19 cellular contexts compared by ENCODE assay signal in the genomic region with DNA sequence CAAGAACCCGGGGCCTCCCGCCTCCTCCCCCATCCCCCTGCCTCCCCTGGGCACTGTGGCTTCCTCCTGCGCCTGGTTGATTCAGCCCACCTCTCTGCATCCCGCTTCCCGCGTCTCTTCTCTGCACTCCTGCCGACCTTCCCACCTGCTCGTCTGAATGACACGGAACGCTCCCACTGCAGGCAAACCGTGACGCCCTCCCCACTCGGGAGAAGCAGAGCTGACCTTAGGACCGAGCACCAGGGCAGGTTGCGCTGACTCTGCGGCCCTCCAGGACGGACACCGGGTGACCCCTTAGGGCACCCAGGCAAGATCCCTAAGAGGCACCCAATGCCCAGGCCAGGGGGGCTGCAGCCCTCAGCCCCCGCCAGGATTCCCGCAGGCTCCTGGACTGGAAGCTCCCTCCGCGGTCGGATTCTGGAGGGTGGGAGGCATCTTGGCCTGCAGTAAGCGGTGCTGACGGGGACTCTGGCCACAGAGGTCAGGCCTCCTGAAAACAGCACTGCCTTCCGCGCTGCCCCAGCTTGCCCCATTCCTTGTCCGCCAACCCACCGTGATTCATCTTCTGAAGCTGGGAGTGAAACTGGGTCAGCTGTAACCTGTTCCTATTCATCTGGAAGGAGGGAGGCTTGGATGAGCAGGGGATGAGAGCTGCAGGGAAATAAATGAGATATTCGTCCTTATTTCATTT. TPM values are rescaled to one million over a fixed set of nuclear protein-coding genes. Genes with fewer than 3 reads are reported as not detected.
A peak's percentile ranks its signal among the peaks of the same experiment; 100 is the strongest.
DNase-seq lines count a peak whose midpoint lies in the region.
"Had no signal": no experiment of that assay in that cellular context is flagged by ENCODE, and none has a peak within 500 bp of the region (broad histone marks: within the 10 kb centered on the region; RNA-seq: fewer than 3 reads in every experiment).

No MANE protein-coding gene starts in this region.

- no peak overlapping the region for H3K4me3 Mint-ChIP-seq in activated T-cell treated with anti-CD3 and anti-CD28 coated beads, Interleukin-2, amount 50 U/mL, for 24 hours
- H3K4me3 Mint-ChIP-seq: activated CD4-positive, alpha-beta memory T cell treated with anti-CD3 and anti-CD28 coated beads for 36 hours; CD4-positive, alpha-beta T cell; H9; stimulated activated naive CD8-positive, alpha-beta T cell treated with anti-CD3 and anti-CD28 coated beads, Interleukin-15, amount 100 ng/mL, for 72 hours had no signal

- H3K36me3 Mint-ChIP-seq in activated T-cell treated with anti-CD3 and anti-CD28 coated beads, Interleukin-2, amount 50 U/mL, for 24 hours (ENCODE audit: low read depth) = no peaks in the 10 kb centered on the region
- H3K36me3 Mint-ChIP-seq: activated CD4-positive, alpha-beta memory T cell treated with anti-CD3 and anti-CD28 coated beads for 36 hours had no signal

- peaks cover 2% of the 10 kb centered on the region for H3K27me3 Mint-ChIP-seq in activated T-cell treated with anti-CD3 and anti-CD28 coated beads, Interleukin-2, amount 50 U/mL, for 24 hours
- H3K27me3 Mint-ChIP-seq: activated CD4-positive, alpha-beta memory T cell treated with anti-CD3 and anti-CD28 coated beads for 36 hours; CD4-positive, alpha-beta T cell; stimulated activated naive CD8-positive, alpha-beta T cell treated with anti-CD3 and anti-CD28 coated beads, Interleukin-15, amount 100 ng/mL, for 72 hours had no signal

- peak; percentile 14 for DNase-seq in activated T-cell treated with anti-CD3 and anti-CD28 coated beads, Interleukin-2, amount 50 U/mL, for 24 hours
- no peak for DNase-seq in activated T-cell treated with anti-CD3 and anti-CD28 coated beads for 4 hours
- DNase-seq in ecto neural progenitor cell (ENCODE audit: low spot score) = peak; percentile 36
- peak; percentile 86 for DNase-seq in mesenteric fat pad (ENCODE audit: low spot score)
- DNase-seq in ureter (ENCODE audit: low spot score) = peak; percentile 54
- DNase-seq in LoVo (ENCODE audit: low spot score) = no peak
- no peak for DNase-seq in activated gamma-delta T cell treated with Interleukin-2 at 50 U/mL for 16 hours
- no peak for DNase-seq in D341Med (ENCODE audit: low spot score)
- DNase-seq: activated CD4-positive, alpha-beta memory T cell treated with anti-CD3 and anti-CD28 coated beads for 36 hours; amygdala; cortex of kidney; H9; hippocampal formation; IMR-90; NCI-H774 had no signal

- no peaks in the 10 kb centered on the region for H3K4me1 Mint-ChIP-seq in activated T-cell treated with anti-CD3 and anti-CD28 coated beads, Interleukin-2, amount 50 U/mL, for 24 hours (ENCODE audit: low read depth)
- H3K4me1 Mint-ChIP-seq: stimulated activated naive CD8-positive, alpha-beta T cell treated with anti-CD3 and anti-CD28 coated beads, Interleukin-15, amount 100 ng/mL, for 72 hours had no signal

- H3K9me3 Mint-ChIP-seq in activated T-cell treated with anti-CD3 and anti-CD28 coated beads, Interleukin-2, amount 50 U/mL, for 24 hours = no peaks in the 10 kb centered on the region
- H3K9me3 Mint-ChIP-seq: activated CD4-positive, alpha-beta memory T cell treated with anti-CD3 and anti-CD28 coated beads for 36 hours; CD4-positive, alpha-beta T cell; stimulated activated naive CD8-positive, alpha-beta T cell treated with anti-CD3 and anti-CD28 coated beads, Interleukin-15, amount 100 ng/mL, for 72 hours had no signal

- H3K27ac Mint-ChIP-seq in activated T-cell treated with anti-CD3 and anti-CD28 coated beads, Interleukin-2, amount 50 U/mL, for 24 hours = no peak overlapping the region
- H3K27ac Mint-ChIP-seq: activated CD4-positive, alpha-beta memory T cell treated with anti-CD3 and anti-CD28 coated beads for 36 hours; CD4-positive, alpha-beta T cell; H9; stimulated activated naive CD8-positive, alpha-beta T cell treated with anti-CD3 and anti-CD28 coated beads, Interleukin-15, amount 100 ng/mL, for 72 hours had no signal

RNA-seq across cellular contexts. Expression of gene CALML3, which starts 1.0 kb away (rescaled TPM):
- not detected for total RNA-seq in mesenteric fat pad
- not detected for total RNA-seq in ureter
- total RNA-seq: A172; activated CD4-positive, alpha-beta memory T cell treated with anti-CD3 and anti-CD28 coated beads for 36 hours; CD4-positive, alpha-beta T cell; fibroblast of lung; H9; IMR-90 had no signal

RNA-seq across cellular contexts. Expression of gene CALML5, which starts 26.4 kb away (rescaled TPM):
- not detected for total RNA-seq in mesenteric fat pad
- total RNA-seq in ureter = not detected
- total RNA-seq: A172; activated CD4-positive, alpha-beta memory T cell treated with anti-CD3 and anti-CD28 coated beads for 36 hours; CD4-positive, alpha-beta T cell; fibroblast of lung; H9; IMR-90 had no signal

Comparison
In these comparisons a context has a peak if more than half of its experiments do, and no peak if none do; other contexts are left out.
1. DNase-seq: peak in activated T-cell treated with anti-CD3 and anti-CD28 coated beads, Interleukin-2, amount 50 U/mL, for 24 hours (single experiment), ecto neural progenitor cell (single experiment), mesenteric fat pad (single experiment) and ureter (single experiment); none in activated T-cell treated with anti-CD3 and anti-CD28 coated beads for 4 hours (single experiment), LoVo (single experiment), activated gamma-delta T cell treated with Interleukin-2 at 50 U/mL for 16 hours (single experiment) and D341Med (single experiment).